7 cellular contexts compared by ENCODE assay signal in the genomic region with DNA sequence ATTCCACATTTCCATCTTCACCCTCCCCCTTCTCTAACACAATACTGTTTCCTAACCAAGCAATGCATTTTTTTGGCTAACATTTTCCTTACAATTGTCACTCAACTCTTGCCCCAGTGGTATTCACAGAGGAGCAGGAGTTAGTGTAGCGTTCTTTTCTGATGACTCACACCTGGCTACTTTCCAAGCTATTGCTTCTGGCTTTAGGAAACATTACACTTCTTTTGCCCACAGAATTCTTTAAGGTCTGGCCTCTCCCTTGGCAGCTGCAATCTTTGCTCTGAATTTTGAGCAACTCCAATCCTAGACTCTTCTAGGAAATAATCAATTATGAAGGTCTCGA. TPM values are rescaled to one million over a fixed set of nuclear protein-coding genes. Genes with fewer than 3 reads are reported as not detected.
DNase-seq lines count a peak whose midpoint lies in the region; ATAC-seq, FAIRE-seq and TF ChIP-seq lines count a peak whose summit lies in the region.

No MANE protein-coding gene starts in this region.

- no peak overlapping the region for H3K4me3 ChIP-seq in thoracic aorta

- DNase-seq in HTR-8/SVneo (ENCODE audit: insufficient read length, low spot score), result peak; percentile 76
- peak; percentile 30 to 89 for DNase-seq in SW 1271 (lab: John Stamatoyannopoulos, UW)
- DNase-seq in left ventricle myocardium superior, result no peak
- DNase-seq in thoracic aorta (ENCODE audit: low spot score), result no peak
- DNase-seq in activated CD4-positive, alpha-beta T cell treated with anti-CD3 and anti-CD28 coated beads, Interleukin-2, amount 50 U/mL, for 4 hours, result no peak

- no peaks in the 10 kb centered on the region for H3K36me3 ChIP-seq in thoracic aorta

- FAIRE-seq in HTR-8/SVneo (lab: Jason Lieb, UNC), result peak; percentile 87

- peak overlapping the region; percentile 24 to 31 for H3K27ac ChIP-seq in thoracic aorta

- H3K27me3 ChIP-seq in thoracic aorta (replicated peaks; ENCODE audit: insufficient read depth), result no peaks in the 10 kb centered on the region

- peak; percentile 61 for ATAC-seq in left ventricle myocardium superior
- ATAC-seq in thoracic aorta (ENCODE audit: insufficient number of reproducible peaks, low FRiP score, low read depth), result peak; percentile 77
- ATAC-seq in HG03565 (IDR thresholded peaks at IDR 0.05; ENCODE audit: unreplicated experiment), result no peak
- ATAC-seq in GM21360 (IDR thresholded peaks at IDR 0.05; ENCODE audit: unreplicated experiment), result no peak

- no peak for TF ChIP-seq CTCF in thoracic aorta (IDR thresholded peaks at IDR 0.05)

- H3K9me3 ChIP-seq in thoracic aorta, result peaks cover 15% of the 10 kb centered on the region

- intact Hi-C loops in left ventricle myocardium superior (cut with micrococcal nuclease), result no loop called here

- peaks cover 7 to 20% of the 10 kb centered on the region in 2 donors for H3K4me1 ChIP-seq in thoracic aorta (ENCODE audit: control insufficient read depth in 1 of 2, low read depth in 2 of 2)

RNA-seq across cellular contexts. Expression of a gene that starts 27.5 kb away (rescaled TPM):
- total RNA-seq in left ventricle myocardium superior, result 12.8 TPM
- total RNA-seq in thoracic aorta, result 10 to 100 TPM; 31.4 to 32.8 TPM

Comparison
In these comparisons a context has a peak if more than half of its experiments do, and no peak if none do; other contexts are left out.
1. DNase-seq: peak in HTR-8/SVneo (single experiment) and SW 1271 (2 of 2); none in left ventricle myocardium superior (single experiment), thoracic aorta (single experiment) and activated CD4-positive, alpha-beta T cell treated with anti-CD3 and anti-CD28 coated beads, Interleukin-2, amount 50 U/mL, for 4 hours (0 of 2).
2. ATAC-seq: peak in left ventricle myocardium superior (single experiment) and thoracic aorta (single experiment); none in HG03565 (single experiment) and GM21360 (single experiment).